ENCODE assay signal across 15 cellular contexts in genomic region chr3:33064929-33065328, GRCh38. TPM values are rescaled to one million over a fixed set of nuclear protein-coding genes. Genes with fewer than 3 reads are reported as not detected.
A peak's percentile ranks its signal among the peaks of the same experiment; 100 is the strongest.
DNase-seq lines count a peak whose midpoint lies in the region; ATAC-seq, FAIRE-seq and TF ChIP-seq lines count a peak whose summit lies in the region.
"Had no signal": no experiment of that assay in that cellular context is flagged by ENCODE, and none has a peak within 500 bp of the region (broad histone marks: within the 10 kb centered on the region; RNA-seq: fewer than 3 reads in every experiment).

No MANE protein-coding gene starts in this region.

- peak; percentile 11 to 75 (median 38) for DNase-seq in CD4-positive, CD25-positive, alpha-beta regulatory T cell
- no peak for DNase-seq in GM12892 (ENCODE audit: insufficient read length)
- peak; percentile 46 for DNase-seq in T-helper 2 cell treated with Interferon-gamma antibody and Interleukin-4, amounts not matched to agents 5 μg/mL and 100 μg/mL, for 36 hours (ENCODE audit: low spot score)
- no peak for DNase-seq in epithelial cell of proximal tubule (ENCODE audit: low read depth)
- no peak for DNase-seq in HuH-7 (ENCODE audit: low spot score)
- DNase-seq in GF-D8 (lab: John Stamatoyannopoulos, UW), result no peak
- DNase-seq: esophagus squamous epithelium, naive B cell, NCI-H526, sigmoid colon had no signal

- peaks cover 26 to 77% (median 54%) of the 10 kb centered on the region in 4 donors for H3K4me1 Mint-ChIP-seq in CD4-positive, CD25-positive, alpha-beta regulatory T cell
- peaks cover 67% of the 10 kb centered on the region for H3K4me1 Mint-ChIP-seq in T-helper 2 cell treated with Interferon-gamma antibody and Interleukin-4, amounts not matched to agents 5 μg/mL and 100 μg/mL, for 36 hours (ENCODE audit: low read depth)

- peak overlapping the region in 3 of 4 donors; percentile 27 to 70 (median 38) for H3K4me3 Mint-ChIP-seq in CD4-positive, CD25-positive, alpha-beta regulatory T cell
- no peak overlapping the region for H3K4me3 Mint-ChIP-seq in T-helper 2 cell treated with Interferon-gamma antibody and Interleukin-4, amounts not matched to agents 5 μg/mL and 100 μg/mL, for 36 hours

- H3K9me3 Mint-ChIP-seq in CD4-positive, CD25-positive, alpha-beta regulatory T cell, result no peaks in the 10 kb centered on the region
- H3K9me3 Mint-ChIP-seq in T-helper 2 cell treated with Interferon-gamma antibody and Interleukin-4, amounts not matched to agents 5 μg/mL and 100 μg/mL, for 36 hours, result peaks cover 3% of the 10 kb centered on the region
- H3K9me3 Mint-ChIP-seq: naive B cell had no signal

- TF ChIP-seq POLR2A in GM12892 (IDR thresholded peaks at IDR 0.05; ENCODE audit: low read depth, low read length), result no peak

- no peaks in the 10 kb centered on the region for H3K9me3 ChIP-seq in CD4-positive, CD25-positive, alpha-beta regulatory T cell (ENCODE audit: control insufficient read depth in 2 of 2, low read length in 2 of 2)
- H3K9me3 ChIP-seq: esophagus squamous epithelium, sigmoid colon had no signal

- peaks cover 34% of the 10 kb centered on the region for H3K36me3 Mint-ChIP-seq in CD4-positive, CD25-positive, alpha-beta regulatory T cell
- H3K36me3 Mint-ChIP-seq in T-helper 2 cell treated with Interferon-gamma antibody and Interleukin-4, amounts not matched to agents 5 μg/mL and 100 μg/mL, for 36 hours (ENCODE audit: low read depth), result peaks cover 69% of the 10 kb centered on the region

- peak; percentile 19 for TF ChIP-seq CTCF in epithelial cell of proximal tubule (conservative IDR thresholded peaks at IDR 0.05; ENCODE audit: low read depth, low read length)

- H3K27me3 ChIP-seq in CD4-positive, CD25-positive, alpha-beta regulatory T cell (ENCODE audit: control insufficient read depth, insufficient read depth, low read length), result no peaks in the 10 kb centered on the region
- H3K27me3 ChIP-seq: cardiac muscle cell, esophagus squamous epithelium, sigmoid colon had no signal

- H3K4me3 ChIP-seq in CD4-positive, CD25-positive, alpha-beta regulatory T cell (ENCODE audit: low read depth, low read length), result peak overlapping the region; percentile 29
- no peak overlapping the region for H3K4me3 ChIP-seq in epithelial cell of proximal tubule (ENCODE audit: low read depth, low read length)
- H3K4me3 ChIP-seq: cardiac muscle cell, esophagus squamous epithelium, sigmoid colon had no signal

- H3K27ac ChIP-seq in CD4-positive, CD25-positive, alpha-beta regulatory T cell (ENCODE audit: insufficient read depth, low read length, poor library complexity, severe bottlenecking), result peak overlapping the region; percentile 39
- H3K27ac ChIP-seq: C4-2B, cardiac muscle cell, esophagus squamous epithelium, sigmoid colon had no signal

- peaks cover 4% of the 10 kb centered on the region for H3K27me3 Mint-ChIP-seq in CD4-positive, CD25-positive, alpha-beta regulatory T cell
- H3K27me3 Mint-ChIP-seq in T-helper 2 cell treated with Interferon-gamma antibody and Interleukin-4, amounts not matched to agents 5 μg/mL and 100 μg/mL, for 36 hours (ENCODE audit: low read depth), result no peaks in the 10 kb centered on the region
- H3K27me3 Mint-ChIP-seq: naive B cell had no signal

- ATAC-seq in CD4-positive, CD25-positive, alpha-beta regulatory T cell (ENCODE audit: low read depth in 2 of 2), result no peak
- ATAC-seq in GM21576 (IDR thresholded peaks at IDR 0.05; ENCODE audit: unreplicated experiment) (no peak), GM18907 (IDR thresholded peaks at IDR 0.05; ENCODE audit: unreplicated experiment) (no peak)

- peaks cover 18% of the 10 kb centered on the region for H3K36me3 ChIP-seq in CD4-positive, CD25-positive, alpha-beta regulatory T cell (ENCODE audit: control insufficient read depth, insufficient read depth, low read length)
- H3K36me3 ChIP-seq: cardiac muscle cell had no signal

- H3K4me1 ChIP-seq in CD4-positive, CD25-positive, alpha-beta regulatory T cell (ENCODE audit: control insufficient read depth, insufficient read depth, low read length, poor library complexity, severe bottlenecking), result peaks cover 58% of the 10 kb centered on the region
- H3K4me1 ChIP-seq: sigmoid colon had no signal

- FAIRE-seq in GM12892 (lab: Jason Lieb, UNC), result peak; percentile 57
- FAIRE-seq: GM12891 had no signal

- peak overlapping the region in 1 of 3 donors; percentile 70 for H3K27ac Mint-ChIP-seq in CD4-positive, CD25-positive, alpha-beta regulatory T cell
- H3K27ac Mint-ChIP-seq in T-helper 2 cell treated with Interferon-gamma antibody and Interleukin-4, amounts not matched to agents 5 μg/mL and 100 μg/mL, for 36 hours, result peak overlapping the region; percentile 26

RNA-seq across cellular contexts. Expression of gene GLB1, which starts 32.0 kb away (rescaled TPM):
- total RNA-seq in CD4-positive, CD25-positive, alpha-beta regulatory T cell, result 42.2 TPM
- 10 to 100 TPM; 52.7 to 73.2 (median 63.8) TPM for polyA plus RNA-seq in CD4-positive, CD25-positive, alpha-beta regulatory T cell
- polyA plus RNA-seq in GM12892 (2012; ENCODE audit: missing spikeins), result 19.1 TPM
- total RNA-seq in epithelial cell of proximal tubule, result 70.0 and 107 TPM in 2 replicates

RNA-seq across cellular contexts. Expression of gene TMPPE, which starts 32.0 kb away (rescaled TPM):
- 11.3 TPM for total RNA-seq in CD4-positive, CD25-positive, alpha-beta regulatory T cell
- 1 to 10 TPM in 3 of 4 donors, under 1 TPM in 1; 0.99 to 2.0 (median 1.9) TPM for polyA plus RNA-seq in CD4-positive, CD25-positive, alpha-beta regulatory T cell
- polyA plus RNA-seq in GM12892 (2012; ENCODE audit: missing spikeins), result 2.2 TPM
- 3.6 and 4.0 TPM in 2 replicates for total RNA-seq in epithelial cell of proximal tubule

RNA-seq across cellular contexts. Expression of gene CRTAP, which starts 48.9 kb away (rescaled TPM):
- total RNA-seq in CD4-positive, CD25-positive, alpha-beta regulatory T cell, result 44.0 TPM
- 100 to 1,000 TPM in 2 of 4 donors, 10 to 100 TPM in 2; 91.0 to 112 (median 98.8) TPM for polyA plus RNA-seq in CD4-positive, CD25-positive, alpha-beta regulatory T cell
- 24.8 TPM for polyA plus RNA-seq in GM12892 (2012; ENCODE audit: missing spikeins)
- 180 and 193 TPM in 2 replicates for total RNA-seq in epithelial cell of proximal tubule

Comparison
In these comparisons a context has a peak if more than half of its experiments do, and no peak if none do; other contexts are left out.
1. DNase-seq: peak in CD4-positive, CD25-positive, alpha-beta regulatory T cell (3 of 3) and T-helper 2 cell treated with Interferon-gamma antibody and Interleukin-4, amounts not matched to agents 5 μg/mL and 100 μg/mL, for 36 hours (single experiment); none in GM12892 (single experiment), epithelial cell of proximal tubule (single experiment), HuH-7 (single experiment) and GF-D8 (single experiment).